In the genomic region with DNA sequence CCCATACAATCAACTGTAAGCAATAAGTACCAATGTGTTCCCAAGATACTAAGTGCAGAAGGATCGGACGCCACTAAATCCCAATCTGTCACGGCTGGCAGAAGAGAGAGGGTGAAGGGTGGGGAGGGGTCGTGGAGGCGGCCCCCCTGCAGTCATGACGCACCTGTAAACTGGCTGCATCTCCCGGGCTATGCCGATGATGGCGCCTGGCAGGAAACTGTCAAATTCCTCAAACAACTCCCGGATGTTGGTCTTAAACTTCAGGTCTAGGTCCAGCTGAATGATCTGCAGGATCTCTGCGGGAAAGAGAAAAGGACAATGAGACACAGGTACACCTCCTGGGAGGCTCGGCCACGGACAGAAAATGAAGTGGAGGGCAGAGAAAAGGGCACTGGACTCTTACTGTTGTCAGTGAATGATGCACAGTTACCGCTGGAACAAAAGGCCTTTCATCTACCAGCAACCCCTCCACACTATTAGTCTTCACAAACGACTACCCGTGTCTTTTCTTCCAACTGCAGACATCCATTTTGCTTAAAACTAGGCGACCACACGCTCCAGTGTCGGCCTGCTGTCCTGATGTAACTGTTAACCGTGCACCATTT, we compare ENCODE assay signal across 20 cellular contexts.
A peak's percentile ranks its signal among the peaks of the same experiment; 100 is the strongest.
DNase-seq lines count a peak whose midpoint lies in the region; ATAC-seq and TF ChIP-seq lines count a peak whose summit lies in the region.
"Had no signal": no experiment of that assay in that cellular context is flagged by ENCODE, and none has a peak within 500 bp of the region (broad histone marks: within the 10 kb centered on the region; RNA-seq: fewer than 3 reads in every experiment).

No MANE protein-coding gene starts in this region.

- no peak for DNase-seq in heart right ventricle
- DNase-seq in Right ventricle myocardium inferior (ENCODE audit: missing footprints) = no peak
- DNase-seq in neural crest cell (ENCODE audit: low read depth, low spot score) = no peak
- no peak for DNase-seq in activated CD8-positive, alpha-beta memory T cell treated with anti-CD3 and anti-CD28 coated beads, Interleukin-2, amount 50 U/mL, for 48 hours
- DNase-seq in stimulated activated CD4-positive, alpha-beta T cell treated with anti-CD3 and anti-CD28 coated beads, Interleukin-4, amount 100 ng/mL, for 1 hour = no peak
- no peak for DNase-seq in mesendoderm
- DNase-seq: activated CD4-positive, alpha-beta T cell treated with anti-CD3 and anti-CD28 coated beads, Interleukin-2, amount 50 U/mL, for 1 hour; activated naive CD8-positive, alpha-beta T cell treated with anti-CD3 and anti-CD28 coated beads, Interleukin-2, amount 10 ng/mL, durations not matched to agents 7 days and 5 days; activated T-cell treated with anti-CD3 and anti-CD28 coated beads, Interleukin-2, amount 50 U/mL, for 48 hours; CD4-positive, alpha-beta T cell; glutamatergic neuron; Karpas-422; kidney; naive thymus-derived CD8-positive, alpha-beta T cell; NCI-H146; stimulated activated CD4-positive, alpha-beta T cell treated with anti-CD3 and anti-CD28 coated beads, Interleukin-4, amount 100 ng/mL, for 4 hours; T1000 had no signal

- H2BK120ac ChIP-seq in mesendoderm (ENCODE audit: low read depth, low read length) = no peak overlapping the region

- H3K27ac ChIP-seq in heart right ventricle = peak overlapping the region in 8 of 10 donors; percentile 63 to 92 (median 86)
- H3K27ac ChIP-seq in esophagus (ENCODE audit: low read depth in 2 of 2, low read length in 1 of 2) = peak overlapping the region; percentile 29 to 99
- H3K27ac ChIP-seq in urinary bladder (ENCODE audit: low read depth) = peak overlapping the region; percentile 44
- H3K27ac ChIP-seq in mesendoderm (ENCODE audit: low read depth, low read length) = no peak overlapping the region

- H3K4me3 ChIP-seq in heart right ventricle = no peak overlapping the region
- H3K4me3 ChIP-seq in esophagus (ENCODE audit: low read depth in 1 of 2, low read length in 2 of 2) = no peak overlapping the region
- H3K4me3 ChIP-seq in urinary bladder (ENCODE audit: low read depth, low read length) = no peak overlapping the region
- no peak overlapping the region for H3K4me3 ChIP-seq in mesendoderm (ENCODE audit: low read length)

- H4K8ac ChIP-seq in mesendoderm (ENCODE audit: low read depth, low read length) = no peak overlapping the region

- no peaks in the 10 kb centered on the region for H3K9me3 ChIP-seq in heart right ventricle
- no peaks in the 10 kb centered on the region for H3K9me3 ChIP-seq in esophagus (ENCODE audit: control insufficient read depth in 2 of 2, insufficient read depth in 1 of 2, low read depth in 1 of 2, low read length in 1 of 2)

- H3K27ac Mint-ChIP-seq in neural crest cell (ENCODE audit: unreplicated experiment) = peak overlapping the region; percentile 62
- H3K27ac Mint-ChIP-seq: CD4-positive, alpha-beta T cell had no signal

- H2BK15ac ChIP-seq in mesendoderm (replicated peaks; ENCODE audit: low read depth) = no peak overlapping the region

- no peak overlapping the region for H3K18ac ChIP-seq in mesendoderm (ENCODE audit: low read length)

- TF ChIP-seq CTCF in heart right ventricle (IDR thresholded peaks at IDR 0.05) = no peak
- no peak for TF ChIP-seq CTCF in neural crest cell (conservative IDR thresholded peaks at IDR 0.05)

- H4K5ac ChIP-seq in mesendoderm (ENCODE audit: low read length) = no peak overlapping the region

- H3K36me3 Mint-ChIP-seq in neural crest cell (ENCODE audit: low read depth) = peaks cover 3% of the 10 kb centered on the region

- peaks cover 70% of the 10 kb centered on the region for H3K4me1 Mint-ChIP-seq in neural crest cell

- peaks cover 3% of the 10 kb centered on the region for H3K27me3 Mint-ChIP-seq in neural crest cell (ENCODE audit: low read depth)
- H3K27me3 Mint-ChIP-seq: CD4-positive, alpha-beta T cell; central memory CD8-positive, alpha-beta T cell; naive thymus-derived CD8-positive, alpha-beta T cell had no signal

- H3K56ac ChIP-seq in mesendoderm (ENCODE audit: low read length) = no peak overlapping the region

- no peak overlapping the region for H3K23ac ChIP-seq in mesendoderm (ENCODE audit: low read length)

- no peak for ATAC-seq in heart right ventricle
- ATAC-seq in Right ventricle myocardium inferior = no peak
- ATAC-seq: naive thymus-derived CD8-positive, alpha-beta T cell had no signal

- H3K4me1 ChIP-seq in heart right ventricle (peaks cover 41 to 93% (median 75%) of the 10 kb centered on the region in 9 donors), esophagus (ENCODE audit: control insufficient read depth in 2 of 2, insufficient read depth in 2 of 2, low read length in 1 of 2) (peaks cover 10 to 21% of the 10 kb centered on the region in 2 donors), urinary bladder (ENCODE audit: insufficient read depth) (no peaks in the 10 kb centered on the region), mesendoderm (ENCODE audit: control insufficient read depth, low read depth, low read length) (peaks cover 18% of the 10 kb centered on the region)

- no peaks in the 10 kb centered on the region for H3K36me3 ChIP-seq in heart right ventricle
- H3K36me3 ChIP-seq in esophagus (ENCODE audit: control insufficient read depth in 2 of 2, insufficient read depth in 2 of 2, low read length in 1 of 2) = no peaks in the 10 kb centered on the region
- no peaks in the 10 kb centered on the region for H3K36me3 ChIP-seq in urinary bladder (ENCODE audit: insufficient read depth)
- H3K36me3 ChIP-seq in mesendoderm (ENCODE audit: control insufficient read depth, insufficient read depth, low read length) = no peaks in the 10 kb centered on the region

- H3K4me3 Mint-ChIP-seq in neural crest cell = peak overlapping the region; percentile 49
- H3K4me3 Mint-ChIP-seq: activated naive CD8-positive, alpha-beta T cell treated with anti-CD3 and anti-CD28 coated beads, Interleukin-2, amount 10 ng/mL, durations not matched to agents 7 days and 5 days; CD4-positive, alpha-beta T cell; central memory CD8-positive, alpha-beta T cell had no signal

- H3K4ac ChIP-seq in mesendoderm (ENCODE audit: low read depth, low read length) = no peak overlapping the region

- no peak overlapping the region for H2AK5ac ChIP-seq in mesendoderm (ENCODE audit: low read length)

- H3K9ac ChIP-seq in mesendoderm (ENCODE audit: low read length) = no peak overlapping the region

- peaks cover 2% of the 10 kb centered on the region for H3K79me2 ChIP-seq in mesendoderm (ENCODE audit: control insufficient read depth, insufficient read depth, low read length)

- H2BK5ac ChIP-seq in mesendoderm (ENCODE audit: low read length) = no peak overlapping the region

- H3K4me2 ChIP-seq in mesendoderm (ENCODE audit: low read length) = no peak overlapping the region

- intact Hi-C loops in heart right ventricle (cut with DNase I) (loop anchor here in 3 of 10 donors (2.0 to 10.0 kb wide), 3 partner anchors 16 to 98 kb away; no protein-coding TSS in a partner anchor), Right ventricle myocardium inferior (cut with DNase I) (no loop called here)

- H3K27me3 ChIP-seq in heart right ventricle = no peaks in the 10 kb centered on the region
- H3K27me3 ChIP-seq in esophagus (ENCODE audit: control insufficient read depth in 1 of 2, insufficient read depth in 2 of 2, low read length in 2 of 2) = no peaks in the 10 kb centered on the region
- H3K27me3 ChIP-seq in mesendoderm (ENCODE audit: insufficient read depth, low read length, poor library complexity) = no peaks in the 10 kb centered on the region

- peaks cover 10% of the 10 kb centered on the region for H3K79me1 ChIP-seq in mesendoderm (ENCODE audit: low read length)

- no peaks in the 10 kb centered on the region for H3K9me3 Mint-ChIP-seq in neural crest cell
- H3K9me3 Mint-ChIP-seq: activated naive CD8-positive, alpha-beta T cell treated with anti-CD3 and anti-CD28 coated beads, Interleukin-2, amount 10 ng/mL, durations not matched to agents 7 days and 5 days; CD4-positive, alpha-beta T cell; central memory CD8-positive, alpha-beta T cell; naive thymus-derived CD8-positive, alpha-beta T cell had no signal

- 76 to 81% methylated on average over 20 of the region's 20 CpGs for WGBS in heart right ventricle, 2 donors
- WGBS in esophagus, 2 donors = 84 to 89% methylated on average over 20 of the region's 20 CpGs
- 85% methylated on average over 20 of the region's 20 CpGs for WGBS in urinary bladder
- no CpG with 5 or more reads among the region's 20 CpGs for WGBS in mesendoderm (ENCODE audit: extremely low coverage, insufficient coverage, low lambda C conversion rate)
